Comparison of ENCODE assay signal across 32 cellular contexts in genomic region chrX:53547668-53548067, GRCh38.
A peak's percentile ranks its signal among the peaks of the same experiment; 100 is the strongest.
DNase-seq lines count a peak whose midpoint lies in the region; ATAC-seq, FAIRE-seq and TF ChIP-seq lines count a peak whose summit lies in the region.
"Had no signal": no experiment of that assay in that cellular context is flagged by ENCODE, and none has a peak within 500 bp of the region (broad histone marks: within the 10 kb centered on the region; RNA-seq: fewer than 3 reads in every experiment).

No MANE protein-coding gene starts in this region.

- no peak overlapping the region for H3K4me3 Mint-ChIP-seq in activated T-cell treated with anti-CD3 and anti-CD28 coated beads, Interleukin-2, amount 50 U/mL, for 24 hours
- no peak overlapping the region for H3K4me3 Mint-ChIP-seq in activated CD8-positive, alpha-beta T cell treated with anti-CD3 and anti-CD28 coated beads for 36 hours
- H3K4me3 Mint-ChIP-seq in stimulated activated effector memory CD8-positive, alpha-beta T cell treated with anti-CD3 and anti-CD28 coated beads, Interleukin-12 subunit alpha, Interleukin-12 subunit beta, amount 100 ng/mL, for 72 hours, result no peak overlapping the region
- H3K4me3 Mint-ChIP-seq: brain, endodermal cell, neural crest cell had no signal

- 64% methylated on average over 12 of the region's 12 CpGs for WGBS in GM12878 (ENCODE audit: insufficient coverage, insufficient replicate concordance, low lambda C conversion rate, missing lambda C conversion rate)

- no peak for TF ChIP-seq CTCF in activated CD8-positive, alpha-beta T cell treated with anti-CD3 and anti-CD28 coated beads for 36 hours (IDR thresholded peaks at IDR 0.05)
- TF ChIP-seq CTCF in GM12878 (IDR thresholded peaks at IDR 0.05 in 2 of 3, conservative IDR thresholded peaks at IDR 0.05 in 1 of 3; ENCODE audit: control insufficient read depth in 2 of 3, extremely low read depth in 1 of 3, insufficient read depth in 1 of 3, low read depth in 3 of 3, low read length in 3 of 3) (no peak), GM10248 (IDR thresholded peaks at IDR 0.05; ENCODE audit: control extremely low read depth, extremely low read depth, low read depth, missing control alignments) (no peak)

- RAD21 ChIA-PET in GM12878 (lab: Charles Lee; ENCODE audit: unreplicated experiment), result no interaction called here

- H3K9me3 ChIP-seq in GM12878 (replicated peaks; ENCODE audit: control insufficient read depth, insufficient read depth, low read length), result no peaks in the 10 kb centered on the region
- H3K9me3 ChIP-seq: esophagus squamous epithelium, gastrocnemius medialis, SJSA1, spleen, upper lobe of right lung had no signal

- BruUV-seq in GM12878 (replicated peaks; lab: Mats Ljungman, UMichigan), result no TSS peak

- no peak overlapping the region for H3K4me2 ChIP-seq in GM12878 (ENCODE audit: control insufficient read depth, insufficient read depth)

- no peak overlapping the region for H3K4me3 ChIP-seq in GM12878
- H3K4me3 ChIP-seq: esophagus squamous epithelium, gastrocnemius medialis, SJSA1, spleen, upper lobe of right lung had no signal

- H3K79me2 ChIP-seq in GM12878 (ENCODE audit: control insufficient read depth, insufficient read depth, low read length), result no peaks in the 10 kb centered on the region
- H3K79me2 ChIP-seq: parathyroid adenoma had no signal

- no peak overlapping the region for H3K9ac ChIP-seq in GM12878 (ENCODE audit: control insufficient read depth, insufficient read depth, low read length)
- H3K9ac ChIP-seq: parathyroid adenoma had no signal

- peaks cover 33% of the 10 kb centered on the region for H3K27me3 Mint-ChIP-seq in activated T-cell treated with anti-CD3 and anti-CD28 coated beads, Interleukin-2, amount 50 U/mL, for 24 hours
- no peaks in the 10 kb centered on the region for H3K27me3 Mint-ChIP-seq in activated CD8-positive, alpha-beta T cell treated with anti-CD3 and anti-CD28 coated beads for 36 hours
- H3K27me3 Mint-ChIP-seq: brain had no signal

- no peaks in the 10 kb centered on the region for H3K4me1 ChIP-seq in GM12878 (ENCODE audit: control insufficient read depth, insufficient read depth, low read length)
- H3K4me1 ChIP-seq: esophagus squamous epithelium, gastrocnemius medialis, parathyroid adenoma, SJSA1, spleen, upper lobe of right lung had no signal

- H4K20me1 ChIP-seq in GM12878 (ENCODE audit: control insufficient read depth, insufficient read depth), result no peaks in the 10 kb centered on the region

- intact Hi-C loops in activated CD8-positive, alpha-beta T cell treated with anti-CD3 and anti-CD28 coated beads for 36 hours (cut with micrococcal nuclease), result no loop called here
- intact Hi-C loops in GM12878 (cut with micrococcal nuclease; ENCODE audit: unreplicated experiment), result no loop called here

- in situ Hi-C loops in GM12878 (cut with MboI), result no loop called here

- POLR2A ChIA-PET in activated CD8-positive, alpha-beta T cell treated with anti-CD3 and anti-CD28 coated beads for 36 hours (lab: Charles Lee), result no interaction called here
- POLR2A ChIA-PET in GM12878 (lab: Charles Lee) (no interaction called here), GM10248 (lab: Yijun Ruan, JAX) (no interaction called here)

- peaks cover 19% of the 10 kb centered on the region in 2 experiments; a peak in 3 of 4 replicates for H3K36me3 ChIP-seq in GM12878 (ENCODE audit: control insufficient read depth in 2 of 2, insufficient read depth in 2 of 2, low read length in 1 of 2)

- no peak for FAIRE-seq in GM12878 (lab: Jason Lieb, UNC)
- FAIRE-seq: A204.1, G401.6, RCC 7860 had no signal

- no peak for DNase-seq in activated T-cell treated with anti-CD3 and anti-CD28 coated beads, Interleukin-2, amount 50 U/mL, for 24 hours
- no peak for DNase-seq in activated T-cell treated with anti-CD3 and anti-CD28 coated beads, Interleukin-2, amount 50 U/mL, for 48 hours
- peak; percentile 11 for DNase-seq in activated CD8-positive, alpha-beta T cell treated with anti-CD3 and anti-CD28 coated beads for 36 hours
- no peak for DNase-seq in GM12878 (ENCODE audit: low read depth, low spot score)
- no peak for DNase-seq in stimulated activated effector memory CD8-positive, alpha-beta T cell treated with anti-CD3 and anti-CD28 coated beads, Interleukin-12 subunit alpha, Interleukin-12 subunit beta, amount 100 ng/mL, for 72 hours (ENCODE audit: low spot score in 2 of 2)
- DNase-seq in GM10248 (ENCODE audit: extremely low spot score), result no peak
- no peak for DNase-seq in SW480 (ENCODE audit: low spot score)
- DNase-seq in left lobe of liver (ENCODE audit: low spot score), result no peak
- DNase-seq: activated CD4-positive, CD25-positive, alpha-beta regulatory T cell treated with anti-CD3 and anti-CD28 coated beads, Interleukin-2, amount 50 U/mL, for 72 hours; AML-193; DMS53; endodermal cell; esophagus squamous epithelium; gastrocnemius medialis; GOT3; hypothalamus; NCI-H1092 treated with DMSO at 0.1 percent for 48 hours; NCI-H187 treated with DMSO at 0.1 percent for 48 hours; NCI-H524 treated with DMSO at 0.1 percent for 48 hours; NK-92 treated with Interleukin-12 subunit alpha and Interleukin-12 subunit beta, amount 100 ng/mL, for 24 hours; right cardiac atrium; spleen; stimulated activated CD4-positive, alpha-beta T cell treated with anti-CD3 and anti-CD28 coated beads, Interleukin-2, amount 100 ng/mL, for 48 hours; T-helper 1 cell; upper lobe of right lung had no signal

- H3K27ac ChIP-seq in GM12878 (ENCODE audit: control insufficient read depth, insufficient read depth), result no peak overlapping the region
- H3K27ac ChIP-seq: esophagus squamous epithelium, gastrocnemius medialis, parathyroid adenoma, SJSA1, spleen, upper lobe of right lung had no signal

- CTCF ChIA-PET in activated CD8-positive, alpha-beta T cell treated with anti-CD3 and anti-CD28 coated beads for 36 hours (lab: Charles Lee), result no interaction called here
- CTCF ChIA-PET in GM12878 (lab: Yijun Ruan, JAX) (no interaction called here), GM10248 (lab: Yijun Ruan, JAX) (interaction anchor here (1.2 kb wide), 1 partner anchor 10 kb away, joined by 3 read pairs; no protein-coding TSS in a partner anchor)

- TF ChIP-seq RAD21 in GM12878 (IDR thresholded peaks at IDR 0.05; ENCODE audit: insufficient read depth, low read depth, low read length), result no peak

- no peaks in the 10 kb centered on the region for H3K27me3 ChIP-seq in GM12878 (replicated peaks in 1 of 2; ENCODE audit: control insufficient read depth in 2 of 2, insufficient read depth in 2 of 2, low read length in 1 of 2)
- H3K27me3 ChIP-seq: esophagus squamous epithelium, gastrocnemius medialis, SJSA1, spleen, upper lobe of right lung had no signal

- H3K4me1 Mint-ChIP-seq in activated T-cell treated with anti-CD3 and anti-CD28 coated beads, Interleukin-2, amount 50 U/mL, for 24 hours (ENCODE audit: low read depth), result no peaks in the 10 kb centered on the region
- H3K4me1 Mint-ChIP-seq in activated CD8-positive, alpha-beta T cell treated with anti-CD3 and anti-CD28 coated beads for 36 hours (ENCODE audit: low read depth), result peaks cover 3% of the 10 kb centered on the region
- H3K4me1 Mint-ChIP-seq in stimulated activated effector memory CD8-positive, alpha-beta T cell treated with anti-CD3 and anti-CD28 coated beads, Interleukin-12 subunit alpha, Interleukin-12 subunit beta, amount 100 ng/mL, for 72 hours, result peaks cover 17% of the 10 kb centered on the region
- H3K4me1 Mint-ChIP-seq: brain, endodermal cell, neural crest cell had no signal

- H3K36me3 Mint-ChIP-seq in activated T-cell treated with anti-CD3 and anti-CD28 coated beads, Interleukin-2, amount 50 U/mL, for 24 hours (ENCODE audit: low read depth), result peaks cover 99% of the 10 kb centered on the region
- peaks cover 71% of the 10 kb centered on the region for H3K36me3 Mint-ChIP-seq in activated CD8-positive, alpha-beta T cell treated with anti-CD3 and anti-CD28 coated beads for 36 hours (ENCODE audit: low read depth)
- H3K36me3 Mint-ChIP-seq in stimulated activated effector memory CD8-positive, alpha-beta T cell treated with anti-CD3 and anti-CD28 coated beads, Interleukin-12 subunit alpha, Interleukin-12 subunit beta, amount 100 ng/mL, for 72 hours, result peaks cover 100% of the 10 kb centered on the region

- TF ChIP-seq POLR2A in GM12878 (IDR thresholded peaks at IDR 0.05; ENCODE audit: low read depth, low read length), result peak; percentile 22; the same call in 1 of the 2 replicates

- TF ChIP-seq EP300 in GM12878 (IDR thresholded peaks at IDR 0.05; ENCODE audit: borderline replicate concordance in 1 of 2, control insufficient read depth in 1 of 2, low read depth in 2 of 2, low read length in 2 of 2), result no peak

- ATAC-seq in activated CD8-positive, alpha-beta T cell treated with anti-CD3 and anti-CD28 coated beads for 36 hours, result no peak
- ATAC-seq in GM12878, result no peak
- peak; percentile 79 for ATAC-seq in stimulated activated effector memory CD8-positive, alpha-beta T cell treated with anti-CD3 and anti-CD28 coated beads, Interleukin-12 subunit alpha, Interleukin-12 subunit beta, amount 100 ng/mL, for 72 hours
- no peak for ATAC-seq in left lobe of liver
- ATAC-seq: gastrocnemius medialis, right cardiac atrium, upper lobe of right lung had no signal

- no peak overlapping the region for H2AFZ ChIP-seq in GM12878 (ENCODE audit: control insufficient read depth, low read depth, low read length)
- H2AFZ ChIP-seq: parathyroid adenoma had no signal

- H3K9me3 Mint-ChIP-seq in activated T-cell treated with anti-CD3 and anti-CD28 coated beads, Interleukin-2, amount 50 U/mL, for 24 hours, result no peaks in the 10 kb centered on the region
- no peaks in the 10 kb centered on the region for H3K9me3 Mint-ChIP-seq in activated CD8-positive, alpha-beta T cell treated with anti-CD3 and anti-CD28 coated beads for 36 hours
- H3K9me3 Mint-ChIP-seq in stimulated activated effector memory CD8-positive, alpha-beta T cell treated with anti-CD3 and anti-CD28 coated beads, Interleukin-12 subunit alpha, Interleukin-12 subunit beta, amount 100 ng/mL, for 72 hours, result no peaks in the 10 kb centered on the region
- H3K9me3 Mint-ChIP-seq: neural crest cell had no signal

- peak overlapping the region; percentile 67 for H3K27ac Mint-ChIP-seq in activated T-cell treated with anti-CD3 and anti-CD28 coated beads, Interleukin-2, amount 50 U/mL, for 24 hours
- H3K27ac Mint-ChIP-seq in activated CD8-positive, alpha-beta T cell treated with anti-CD3 and anti-CD28 coated beads for 36 hours, result peak overlapping the region; percentile 69
- peak overlapping the region; percentile 93 for H3K27ac Mint-ChIP-seq in stimulated activated effector memory CD8-positive, alpha-beta T cell treated with anti-CD3 and anti-CD28 coated beads, Interleukin-12 subunit alpha, Interleukin-12 subunit beta, amount 100 ng/mL, for 72 hours
- H3K27ac Mint-ChIP-seq: brain, endodermal cell had no signal

- SMC1A ChIA-PET in GM12878 (lab: Charles Lee; ENCODE audit: uncharacterized antibody, unreplicated experiment), result no interaction called here
